In the genomic region with DNA sequence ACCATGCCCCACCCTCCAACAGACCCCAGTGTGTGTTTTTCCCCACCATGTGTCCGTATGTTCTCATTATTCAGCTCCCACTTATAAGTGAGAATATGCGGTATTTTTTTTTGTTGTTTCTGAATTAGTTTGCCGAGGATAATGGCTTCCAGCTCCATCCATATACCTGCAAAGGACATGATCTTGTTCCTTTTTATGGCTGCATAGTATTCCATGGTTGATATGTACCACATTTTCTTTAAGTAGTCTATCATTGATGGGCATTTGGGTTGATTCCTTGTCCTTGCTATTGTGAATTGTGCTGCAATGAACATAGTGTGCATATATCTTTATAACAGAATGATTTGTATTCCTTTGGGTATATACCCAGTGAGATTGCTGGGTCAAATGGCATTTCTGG, we compare ENCODE assay signal across 29 cellular contexts.
"Had no signal": no experiment of that assay in that cellular context is flagged by ENCODE, and none has a peak within 500 bp of the region (broad histone marks: within the 10 kb centered on the region; RNA-seq: fewer than 3 reads in every experiment).

No MANE protein-coding gene starts in this region.

- H3K27me3 ChIP-seq: colonic mucosa, esophagus muscularis mucosa, esophagus squamous epithelium, foreskin keratinocyte, gastrocnemius medialis, gastroesophageal sphincter, heart left ventricle, heart right ventricle had no signal

- H3K27me3 Mint-ChIP-seq: dendritic cell treated with granulocyte-macrophage colony-stimulating factor and Interleukin-4, amounts not matched to agents 40 ng/mL and 50 ng/mL, for 4 days; effector memory CD8-positive, alpha-beta T cell had no signal

- H3K4me3 ChIP-seq: colonic mucosa, coronary artery, dorsolateral prefrontal cortex, esophagus muscularis mucosa, esophagus squamous epithelium, gastrocnemius medialis, gastroesophageal sphincter, heart left ventricle, heart right ventricle had no signal

- DNase-seq: colonic mucosa; cortex of kidney; dermis blood vessel endothelial cell; dorsolateral prefrontal cortex; effector CD4-positive, alpha-beta T cell; effector CD8-positive, alpha-beta T cell; effector memory CD4-positive, alpha-beta T cell; effector memory CD8-positive, alpha-beta T cell; endodermal cell; erythroblast; esophagus squamous epithelium; foreskin fibroblast; foreskin keratinocyte; foreskin melanocyte; gastrocnemius medialis; glutamatergic neuron; head of caudate nucleus; heart left ventricle; heart right ventricle had no signal

- H3K36me3 ChIP-seq: colonic mucosa had no signal

- H3K9me3 ChIP-seq: colonic mucosa, esophagus muscularis mucosa, esophagus squamous epithelium, gastrocnemius medialis, gastroesophageal sphincter, heart left ventricle, heart right ventricle had no signal

- H3K9me3 Mint-ChIP-seq: dendritic cell treated with granulocyte-macrophage colony-stimulating factor and Interleukin-4, amounts not matched to agents 40 ng/mL and 50 ng/mL, for 4 days; effector memory CD8-positive, alpha-beta T cell had no signal

- FAIRE-seq: colon, endometrium, endothelial cell of umbilical vein, frontal cortex had no signal

- H3K27ac ChIP-seq: colonic mucosa, coronary artery, dorsolateral prefrontal cortex, epithelial cell of prostate, esophagus muscularis mucosa, esophagus squamous epithelium, foreskin keratinocyte, gastrocnemius medialis, gastroesophageal sphincter, heart left ventricle, heart right ventricle had no signal

- H3K4me1 ChIP-seq: colonic mucosa, esophagus muscularis mucosa, foreskin keratinocyte, gastrocnemius medialis, gastroesophageal sphincter had no signal

- ATAC-seq: effector memory CD8-positive, alpha-beta T cell; esophagus mucosa; foreskin keratinocyte; gastrocnemius medialis; gastroesophageal sphincter; heart left ventricle; heart right ventricle had no signal

- H3K4me3 Mint-ChIP-seq: dendritic cell treated with granulocyte-macrophage colony-stimulating factor and Interleukin-4, amounts not matched to agents 40 ng/mL and 50 ng/mL, for 4 days; effector memory CD8-positive, alpha-beta T cell; endodermal cell had no signal

- H3K27ac Mint-ChIP-seq: dendritic cell treated with granulocyte-macrophage colony-stimulating factor and Interleukin-4, amounts not matched to agents 40 ng/mL and 50 ng/mL, for 4 days; effector memory CD8-positive, alpha-beta T cell; endodermal cell had no signal
